17 cellular contexts compared by ENCODE assay signal in genomic region chr5:146082798-146083197, GRCh38. TPM values are rescaled to one million over a fixed set of nuclear protein-coding genes. Genes with fewer than 3 reads are reported as not detected.
A peak's percentile ranks its signal among the peaks of the same experiment; 100 is the strongest.
DNase-seq lines count a peak whose midpoint lies in the region; ATAC-seq, FAIRE-seq and TF ChIP-seq lines count a peak whose summit lies in the region.
"Had no signal": no experiment of that assay in that cellular context is flagged by ENCODE, and none has a peak within 500 bp of the region (broad histone marks: within the 10 kb centered on the region; RNA-seq: fewer than 3 reads in every experiment).

No MANE protein-coding gene starts in this region.

- H3K27me3 Mint-ChIP-seq in activated CD4-positive, alpha-beta T cell treated with anti-CD3 and anti-CD28 coated beads, Interleukin-2, amount 10 ng/mL, durations not matched to agents 7 days and 5 days = peaks cover 15% of the 10 kb centered on the region

- H3K79me2 ChIP-seq in hepatocyte = no peaks in the 10 kb centered on the region

- TF ChIP-seq POLR2A in stomach (IDR thresholded peaks at IDR 0.05) = no peak

- no peak overlapping the region for H3K27ac ChIP-seq in hepatocyte
- no peak overlapping the region for H3K27ac ChIP-seq in stomach
- H3K27ac ChIP-seq in pancreas = no peak overlapping the region
- H3K27ac ChIP-seq: psoas muscle, SJSA1, upper lobe of right lung had no signal

- H3K9me2 ChIP-seq in hepatocyte (replicated peaks; ENCODE audit: insufficient read depth) = no peaks in the 10 kb centered on the region

- DNase-seq in GM13977 (ENCODE audit: low spot score) (peak; percentile 34), hepatocyte (ENCODE audit: low spot score) (no peak), stomach (no peak), pancreas (no peak)
- DNase-seq in activated CD4-positive, alpha-beta T cell treated with anti-CD3 and anti-CD28 coated beads, Interleukin-2, amount 10 ng/mL, durations not matched to agents 7 days and 5 days = no peak
- DNase-seq: activated CD4-positive, alpha-beta T cell treated with anti-CD3 and anti-CD28 coated beads for 4 hours; activated naive CD4-positive, alpha-beta T cell treated with anti-CD3 and anti-CD28 coated beads, Interleukin-2, amount 50 U/mL, for 16 hours; cortex of kidney; H7; mammary epithelial cell; psoas muscle; upper lobe of right lung had no signal

- no peak overlapping the region for H3K27ac Mint-ChIP-seq in activated CD4-positive, alpha-beta T cell treated with anti-CD3 and anti-CD28 coated beads, Interleukin-2, amount 10 ng/mL, durations not matched to agents 7 days and 5 days

- no peak for FAIRE-seq in pancreas (lab: Jason Lieb, UNC)

- no peaks in the 10 kb centered on the region for H3K9me3 Mint-ChIP-seq in activated CD4-positive, alpha-beta T cell treated with anti-CD3 and anti-CD28 coated beads, Interleukin-2, amount 10 ng/mL, durations not matched to agents 7 days and 5 days

- POLR2A ChIA-PET in activated CD4-positive, alpha-beta T cell treated with anti-CD3 and anti-CD28 coated beads, Interleukin-2, amount 10 ng/mL, durations not matched to agents 7 days and 5 days (lab: Charles Lee) = no interaction called here

- H3K4me3 Mint-ChIP-seq in activated CD4-positive, alpha-beta T cell treated with anti-CD3 and anti-CD28 coated beads, Interleukin-2, amount 10 ng/mL, durations not matched to agents 7 days and 5 days = no peak overlapping the region

- CTCF ChIA-PET in activated CD4-positive, alpha-beta T cell treated with anti-CD3 and anti-CD28 coated beads, Interleukin-2, amount 10 ng/mL, durations not matched to agents 7 days and 5 days (lab: Charles Lee) = interaction anchor here (0.6 kb wide), 1 partner anchor 70 kb away, joined by 3 read pairs; no protein-coding TSS in a partner anchor

- H3K9me3 ChIP-seq in hepatocyte (ENCODE audit: low read depth) = no peaks in the 10 kb centered on the region
- no peaks in the 10 kb centered on the region for H3K9me3 ChIP-seq in stomach
- H3K9me3 ChIP-seq in pancreas = no peaks in the 10 kb centered on the region
- H3K9me3 ChIP-seq: psoas muscle, upper lobe of right lung had no signal

- no peak for TF ChIP-seq CTCF in GM13977 (IDR thresholded peaks at IDR 0.05; ENCODE audit: extremely low read depth, insufficient read depth, missing control alignments)
- no peak for TF ChIP-seq CTCF in hepatocyte (IDR thresholded peaks at IDR 0.05; ENCODE audit: poor library complexity)
- TF ChIP-seq CTCF in stomach (IDR thresholded peaks at IDR 0.05) = no peak
- no peak for TF ChIP-seq CTCF in pancreas (IDR thresholded peaks at IDR 0.05)

- WGBS in hepatocyte (ENCODE audit: low lambda C conversion rate, missing lambda C conversion rate) = 92% methylated on average over 3 of the region's 3 CpGs
- WGBS in stomach, 5 donors = 65 to 74% (median 71%) methylated on average over 3 of the region's 3 CpGs
- 83 to 88% methylated on average over 3 of the region's 3 CpGs for WGBS in pancreas, 2 donors

- H3K27me3 ChIP-seq in hepatocyte = no peaks in the 10 kb centered on the region
- no peaks in the 10 kb centered on the region for H3K27me3 ChIP-seq in stomach
- H3K27me3 ChIP-seq in pancreas = no peaks in the 10 kb centered on the region
- H3K27me3 ChIP-seq: SJSA1, upper lobe of right lung had no signal

- in situ Hi-C loops in GM13977 (cut with MboI; ENCODE audit: low pct_unique_long_range_greater_than_20kb, low sequenced_read_pairs, unreplicated experiment) = no loop called here

- H3K4me2 ChIP-seq in hepatocyte = no peak overlapping the region

- H3K4me1 ChIP-seq in hepatocyte (ENCODE audit: insufficient read depth) (no peaks in the 10 kb centered on the region), stomach (no peaks in the 10 kb centered on the region), pancreas (no peaks in the 10 kb centered on the region)
- H3K4me1 ChIP-seq: psoas muscle, upper lobe of right lung had no signal

- no peak for TF ChIP-seq EP300 in stomach (IDR thresholded peaks at IDR 0.05)

- ATAC-seq in GM19397 (IDR thresholded peaks at IDR 0.05; ENCODE audit: unreplicated experiment) (peak; percentile 89), HG02798 (IDR thresholded peaks at IDR 0.05; ENCODE audit: poor library complexity, unreplicated experiment) (peak; percentile 95), HG03457 (IDR thresholded peaks at IDR 0.05; ENCODE audit: unreplicated experiment) (peak; percentile 92), pancreas (no peak)
- ATAC-seq: psoas muscle, upper lobe of right lung had no signal

- H3K4me1 Mint-ChIP-seq in activated CD4-positive, alpha-beta T cell treated with anti-CD3 and anti-CD28 coated beads, Interleukin-2, amount 10 ng/mL, durations not matched to agents 7 days and 5 days = peaks cover 15% of the 10 kb centered on the region

- no peaks in the 10 kb centered on the region for H3K36me3 Mint-ChIP-seq in activated CD4-positive, alpha-beta T cell treated with anti-CD3 and anti-CD28 coated beads, Interleukin-2, amount 10 ng/mL, durations not matched to agents 7 days and 5 days (ENCODE audit: low read depth)

- no peaks in the 10 kb centered on the region for H3K36me3 ChIP-seq in hepatocyte (replicated peaks; ENCODE audit: insufficient read depth, low read depth)
- H3K36me3 ChIP-seq in stomach = no peaks in the 10 kb centered on the region
- no peaks in the 10 kb centered on the region for H3K36me3 ChIP-seq in pancreas
- H3K36me3 ChIP-seq: SJSA1, upper lobe of right lung had no signal

- H4K20me1 ChIP-seq in hepatocyte (ENCODE audit: insufficient read depth, poor library complexity, severe bottlenecking) = no peaks in the 10 kb centered on the region

- H3K4me3 ChIP-seq in hepatocyte = no peak overlapping the region
- H3K4me3 ChIP-seq in stomach = no peak overlapping the region
- H3K4me3 ChIP-seq in pancreas = no peak overlapping the region
- H3K4me3 ChIP-seq: psoas muscle, SJSA1, upper lobe of right lung had no signal

- H2AFZ ChIP-seq in hepatocyte = no peak overlapping the region

- intact Hi-C loops in stomach (cut with DNase I; ENCODE audit: low total_unique reads) (no loop called here), pancreas (cut with DNase I) (no loop called here)

RNA-seq across cellular contexts. Expression of gene PLAC8L1, which starts 22.6 kb away (rescaled TPM):
- total RNA-seq in hepatocyte (1.5 TPM in 1 of 2 replicates, not detected in the other), stomach (not detected), pancreas (under 1 TPM in 4 of 6 donors, not detected in 2; 0.31 to 0.69 (median 0.46) TPM)
- polyA plus RNA-seq in hepatocyte (0.52 and 1.1 TPM in 2 replicates), stomach (under 1 TPM in 1 of 3 donors, not detected in 2; 0.68 TPM), pancreas (under 1 TPM; 0.61 to 0.87 TPM)
- under 1 TPM; 0.47 to 0.48 TPM for total RNA-seq in activated CD4-positive, alpha-beta T cell treated with anti-CD3 and anti-CD28 coated beads, Interleukin-2, amount 10 ng/mL, durations not matched to agents 7 days and 5 days
- total RNA-seq: glomerular endothelial cell, mammary epithelial cell, SJSA1, upper lobe of right lung had no signal

Comparison
In these comparisons a context has a peak if more than half of its experiments do, and no peak if none do; other contexts are left out.
1. ATAC-seq: peak in GM19397 (single experiment), HG02798 (single experiment) and HG03457 (single experiment); none in pancreas (0 of 4).